Comparison of ENCODE assay signal across 8 cellular contexts in the genomic region with DNA sequence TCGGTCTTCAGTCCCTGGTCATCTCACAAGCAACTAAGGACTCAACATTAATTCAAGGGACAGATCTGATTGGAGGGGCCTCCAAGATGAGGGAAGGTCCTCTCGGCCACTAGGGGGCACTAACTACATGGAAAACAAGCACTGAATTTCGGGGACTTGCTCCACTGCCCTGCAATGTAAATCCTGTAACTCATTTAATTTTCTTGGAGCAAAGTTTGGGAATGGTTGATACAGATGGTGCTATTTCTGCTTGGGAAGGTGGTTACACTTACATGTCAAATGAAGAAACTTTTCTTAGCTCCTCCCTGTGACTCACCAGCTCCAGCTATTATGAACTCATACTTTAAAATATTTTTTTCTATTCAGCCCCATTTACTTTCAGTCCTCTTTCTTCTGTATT.
DNase-seq lines count a peak whose midpoint lies in the region; ATAC-seq and TF ChIP-seq lines count a peak whose summit lies in the region.

No MANE protein-coding gene starts in this region.

- POLR2A ChIA-PET in naive thymus-derived CD8-positive, alpha-beta T cell (lab: Charles Lee): no interaction called here

- no peaks in the 10 kb centered on the region for H3K36me3 Mint-ChIP-seq in endothelial cell (ENCODE audit: low read depth, unreplicated experiment)
- no peaks in the 10 kb centered on the region for H3K36me3 Mint-ChIP-seq in naive thymus-derived CD8-positive, alpha-beta T cell

- peaks cover 5% of the 10 kb centered on the region for H3K4me1 Mint-ChIP-seq in endothelial cell (ENCODE audit: unreplicated experiment)
- H3K4me1 Mint-ChIP-seq in naive thymus-derived CD8-positive, alpha-beta T cell: no peaks in the 10 kb centered on the region

- H3K36me3 ChIP-seq in BE2C (no peaks in the 10 kb centered on the region), thyroid gland (no peaks in the 10 kb centered on the region)

- H3K27ac Mint-ChIP-seq in endothelial cell (ENCODE audit: unreplicated experiment): no peak overlapping the region
- H3K27ac Mint-ChIP-seq in naive thymus-derived CD8-positive, alpha-beta T cell: no peak overlapping the region

- no peak for ATAC-seq in naive thymus-derived CD8-positive, alpha-beta T cell
- no peak for ATAC-seq in HG03571 (IDR thresholded peaks at IDR 0.05; ENCODE audit: unreplicated experiment)

- DNase-seq in BE2C: peak; percentile 24
- DNase-seq in GM20000 (ENCODE audit: low spot score): peak; percentile 73
- peak; percentile 60 for DNase-seq in NCI-H524 treated with DMSO at 0.1 percent for 48 hours (lab: John Stamatoyannopoulos, UW)
- peak; percentile 35 to 42 for DNase-seq in activated CD4-positive, alpha-beta T cell treated with anti-CD3 and anti-CD28 coated beads, Interleukin-2, amount 50 U/mL, for 4 hours
- peak; percentile 62 for DNase-seq in endothelial cell (ENCODE audit: low spot score)
- peak; percentile 1 to 72 (median 28) for DNase-seq in naive thymus-derived CD8-positive, alpha-beta T cell
- peak; percentile 70 to 77 for DNase-seq in thyroid gland

- no peaks in the 10 kb centered on the region for H3K27me3 ChIP-seq in BE2C
- no peaks in the 10 kb centered on the region for H3K27me3 ChIP-seq in thyroid gland

- 12 to 19% methylated on average over 3 of the region's 3 CpGs for WGBS in thyroid gland, 2 donors

- no peak for TF ChIP-seq POLR2A in thyroid gland (IDR thresholded peaks at IDR 0.05)

- H3K4me3 ChIP-seq in BE2C (ENCODE audit: low read depth, low read length): no peak overlapping the region
- H3K4me3 ChIP-seq in thyroid gland (replicated peaks in 1 of 3): no peak overlapping the region

- no peak overlapping the region for H3K27ac ChIP-seq in thyroid gland

- peak; percentile 45 for TF ChIP-seq CTCF in BE2C (IDR thresholded peaks at IDR 0.05; ENCODE audit: low read depth, low read length)
- TF ChIP-seq CTCF in GM20000 (IDR thresholded peaks at IDR 0.05; ENCODE audit: extremely low read depth, missing control alignments): peak; percentile 83
- TF ChIP-seq CTCF in endothelial cell (IDR thresholded peaks at IDR 0.05; ENCODE audit: unreplicated experiment): peak; percentile 89
- peak; percentile 40 to 86 (median 82) for TF ChIP-seq CTCF in thyroid gland (IDR thresholded peaks at IDR 0.05)

- H3K9me3 ChIP-seq in BE2C (no peaks in the 10 kb centered on the region), thyroid gland (no peaks in the 10 kb centered on the region)

- H3K9me3 Mint-ChIP-seq in endothelial cell (ENCODE audit: unreplicated experiment): no peaks in the 10 kb centered on the region
- H3K9me3 Mint-ChIP-seq in naive thymus-derived CD8-positive, alpha-beta T cell: no peaks in the 10 kb centered on the region

- H3K4me3 Mint-ChIP-seq in endothelial cell (ENCODE audit: unreplicated experiment): no peak overlapping the region
- H3K4me3 Mint-ChIP-seq in naive thymus-derived CD8-positive, alpha-beta T cell: no peak overlapping the region

- intact Hi-C loops in thyroid gland (cut with DNase I): loop anchor here (2.0 to 5.0 kb wide), 2 partner anchors 58 to 195 kb away; no protein-coding TSS in a partner anchor

- H3K4me1 ChIP-seq in BE2C (no peaks in the 10 kb centered on the region), thyroid gland (no peaks in the 10 kb centered on the region)

- H3K27me3 Mint-ChIP-seq in endothelial cell (ENCODE audit: unreplicated experiment): peaks cover 1% of the 10 kb centered on the region
- H3K27me3 Mint-ChIP-seq in naive thymus-derived CD8-positive, alpha-beta T cell: peaks cover 2 to 19% (median 13%) of the 10 kb centered on the region in 5 donors
